1 cellular context compared by ENCODE assay signal in the genomic region with DNA sequence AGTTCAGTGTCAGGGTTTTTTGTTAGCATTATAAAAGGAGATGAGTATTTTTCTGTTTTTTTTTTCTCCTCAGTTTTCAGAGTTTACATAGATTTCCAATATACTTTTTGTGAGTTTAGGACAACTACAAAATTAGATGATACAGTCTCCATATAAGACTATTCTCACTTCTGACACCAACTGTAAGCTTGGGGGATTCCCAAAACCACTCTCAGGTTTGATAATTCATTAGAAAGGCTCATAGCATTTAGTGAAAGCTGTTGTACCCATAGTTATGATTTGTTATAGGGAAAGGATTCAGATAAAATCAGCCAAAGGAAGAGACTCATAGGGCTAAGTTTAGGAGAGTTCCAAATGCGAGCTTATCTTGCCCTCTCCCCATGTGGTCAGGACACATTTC.
TF ChIP-seq lines count a peak whose summit lies in the region.

No MANE protein-coding gene starts in this region.

TF ChIP-seq in GM12878, 131 proteins besides CTCF, POLR2A, EP300 and RAD21:
- TF ChIP-seq IKZF1 (conservative IDR thresholded peaks at IDR 0.05) (no peak), CBX3 (IDR thresholded peaks at IDR 0.05; ENCODE audit: borderline replicate concordance, low read depth) (no peak), RAD51 (IDR thresholded peaks at IDR 0.05) (no peak), FOS (IDR thresholded peaks at IDR 0.05; ENCODE audit: borderline replicate concordance, extremely low read depth, insufficient read length) (no peak), EGR1 (IDR thresholded peaks at IDR 0.05; ENCODE audit: borderline replicate concordance in 1 of 2, low read depth in 2 of 2, low read length in 2 of 2) (no peak), LARP7 (IDR thresholded peaks at IDR 0.05) (no peak), TCF12 (IDR thresholded peaks at IDR 0.05; ENCODE audit: low read depth, low read length) (no peak), KLF5 (IDR thresholded peaks at IDR 0.05; ENCODE audit: partially characterized antibody) (no peak), RB1 (IDR thresholded peaks at IDR 0.05; ENCODE audit: borderline replicate concordance) (no peak), MEF2A (IDR thresholded peaks at IDR 0.05; ENCODE audit: insufficient read depth, low read depth, low read length) (no peak), DPF2 (IDR thresholded peaks at IDR 0.05) (no peak), SUPT20H (IDR thresholded peaks at IDR 0.05; ENCODE audit: borderline replicate concordance, control insufficient read depth, low read depth, low read length) (no peak), PAX8 (IDR thresholded peaks at IDR 0.05) (no peak)
- TF ChIP-seq, protein P1, sequence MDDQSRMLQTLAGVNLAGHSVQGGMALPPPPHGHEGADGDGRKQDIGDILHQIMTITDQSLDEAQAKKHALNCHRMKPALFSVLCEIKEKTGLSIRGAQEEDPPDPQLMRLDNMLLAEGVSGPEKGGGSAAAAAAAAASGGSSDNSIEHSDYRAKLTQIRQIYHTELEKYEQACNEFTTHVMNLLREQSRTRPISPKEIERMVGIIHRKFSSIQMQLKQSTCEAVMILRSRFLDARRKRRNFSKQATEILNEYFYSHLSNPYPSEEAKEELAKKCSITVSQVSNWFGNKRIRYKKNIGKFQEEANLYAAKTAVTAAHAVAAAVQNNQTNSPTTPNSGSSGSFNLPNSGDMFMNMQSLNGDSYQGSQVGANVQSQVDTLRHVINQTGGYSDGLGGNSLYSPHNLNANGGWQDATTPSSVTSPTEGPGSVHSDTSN (IDR thresholded peaks at IDR 0.05; ENCODE audit: insufficient replicate concordance, low read depth, low read length): no peak
- TF ChIP-seq, protein P2, sequence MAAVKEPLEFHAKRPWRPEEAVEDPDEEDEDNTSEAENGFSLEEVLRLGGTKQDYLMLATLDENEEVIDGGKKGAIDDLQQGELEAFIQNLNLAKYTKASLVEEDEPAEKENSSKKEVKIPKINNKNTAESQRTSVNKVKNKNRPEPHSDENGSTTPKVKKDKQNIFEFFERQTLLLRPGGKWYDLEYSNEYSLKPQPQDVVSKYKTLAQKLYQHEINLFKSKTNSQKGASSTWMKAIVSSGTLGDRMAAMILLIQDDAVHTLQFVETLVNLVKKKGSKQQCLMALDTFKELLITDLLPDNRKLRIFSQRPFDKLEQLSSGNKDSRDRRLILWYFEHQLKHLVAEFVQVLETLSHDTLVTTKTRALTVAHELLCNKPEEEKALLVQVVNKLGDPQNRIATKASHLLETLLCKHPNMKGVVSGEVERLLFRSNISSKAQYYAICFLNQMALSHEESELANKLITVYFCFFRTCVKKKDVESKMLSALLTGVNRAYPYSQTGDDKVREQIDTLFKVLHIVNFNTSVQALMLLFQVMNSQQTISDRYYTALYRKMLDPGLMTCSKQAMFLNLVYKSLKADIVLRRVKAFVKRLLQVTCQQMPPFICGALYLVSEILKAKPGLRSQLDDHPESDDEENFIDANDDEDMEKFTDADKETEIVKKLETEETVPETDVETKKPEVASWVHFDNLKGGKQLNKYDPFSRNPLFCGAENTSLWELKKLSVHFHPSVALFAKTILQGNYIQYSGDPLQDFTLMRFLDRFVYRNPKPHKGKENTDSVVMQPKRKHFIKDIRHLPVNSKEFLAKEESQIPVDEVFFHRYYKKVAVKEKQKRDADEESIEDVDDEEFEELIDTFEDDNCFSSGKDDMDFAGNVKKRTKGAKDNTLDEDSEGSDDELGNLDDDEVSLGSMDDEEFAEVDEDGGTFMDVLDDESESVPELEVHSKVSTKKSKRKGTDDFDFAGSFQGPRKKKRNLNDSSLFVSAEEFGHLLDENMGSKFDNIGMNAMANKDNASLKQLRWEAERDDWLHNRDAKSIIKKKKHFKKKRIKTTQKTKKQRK (IDR thresholded peaks at IDR 0.05; ENCODE audit: low read depth, low read length): no peak
- TF ChIP-seq, protein P3, sequence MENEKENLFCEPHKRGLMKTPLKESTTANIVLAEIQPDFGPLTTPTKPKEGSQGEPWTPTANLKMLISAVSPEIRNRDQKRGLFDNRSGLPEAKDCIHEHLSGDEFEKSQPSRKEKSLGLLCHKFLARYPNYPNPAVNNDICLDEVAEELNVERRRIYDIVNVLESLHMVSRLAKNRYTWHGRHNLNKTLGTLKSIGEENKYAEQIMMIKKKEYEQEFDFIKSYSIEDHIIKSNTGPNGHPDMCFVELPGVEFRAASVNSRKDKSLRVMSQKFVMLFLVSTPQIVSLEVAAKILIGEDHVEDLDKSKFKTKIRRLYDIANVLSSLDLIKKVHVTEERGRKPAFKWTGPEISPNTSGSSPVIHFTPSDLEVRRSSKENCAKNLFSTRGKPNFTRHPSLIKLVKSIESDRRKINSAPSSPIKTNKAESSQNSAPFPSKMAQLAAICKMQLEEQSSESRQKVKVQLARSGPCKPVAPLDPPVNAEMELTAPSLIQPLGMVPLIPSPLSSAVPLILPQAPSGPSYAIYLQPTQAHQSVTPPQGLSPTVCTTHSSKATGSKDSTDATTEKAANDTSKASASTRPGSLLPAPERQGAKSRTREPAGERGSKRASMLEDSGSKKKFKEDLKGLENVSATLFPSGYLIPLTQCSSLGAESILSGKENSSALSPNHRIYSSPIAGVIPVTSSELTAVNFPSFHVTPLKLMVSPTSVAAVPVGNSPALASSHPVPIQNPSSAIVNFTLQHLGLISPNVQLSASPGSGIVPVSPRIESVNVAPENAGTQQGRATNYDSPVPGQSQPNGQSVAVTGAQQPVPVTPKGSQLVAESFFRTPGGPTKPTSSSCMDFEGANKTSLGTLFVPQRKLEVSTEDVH (IDR thresholded peaks at IDR 0.05; ENCODE audit: low read depth, partially characterized antibody): no peak
